Comparison of ENCODE assay signal across 8 cellular contexts in the genomic region with DNA sequence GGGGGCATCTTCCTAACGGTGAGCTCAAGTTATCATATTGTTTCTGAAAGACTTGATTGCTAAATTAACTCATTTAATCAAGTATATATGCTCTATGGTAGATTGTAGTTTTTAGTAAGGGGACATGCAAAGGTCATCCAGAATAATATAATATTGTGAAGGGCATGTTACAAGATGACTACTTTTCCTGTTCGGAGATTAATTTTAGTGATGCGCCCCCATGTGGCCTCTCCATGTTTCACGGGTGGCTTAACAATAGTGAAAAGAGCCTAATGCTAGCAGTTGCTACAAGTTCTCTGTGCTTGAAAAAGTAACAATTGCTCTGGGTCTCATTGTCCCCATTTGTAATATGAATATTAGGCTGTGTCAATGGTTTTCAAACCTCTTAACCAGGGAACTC. TPM values are rescaled to one million over a fixed set of nuclear protein-coding genes. Genes with fewer than 3 reads are reported as not detected.
A peak's percentile ranks its signal among the peaks of the same experiment; 100 is the strongest.
DNase-seq lines count a peak whose midpoint lies in the region; FAIRE-seq and TF ChIP-seq lines count a peak whose summit lies in the region.

No MANE protein-coding gene starts in this region.

- no peaks in the 10 kb centered on the region for H3K36me3 Mint-ChIP-seq in CD14-positive monocyte
- no peaks in the 10 kb centered on the region for H3K36me3 Mint-ChIP-seq in activated naive CD8-positive, alpha-beta T cell treated with anti-CD3 and anti-CD28 coated beads for 36 hours

- no peak overlapping the region for H3K4me3 Mint-ChIP-seq in CD14-positive monocyte
- no peak overlapping the region for H3K4me3 Mint-ChIP-seq in activated naive CD8-positive, alpha-beta T cell treated with anti-CD3 and anti-CD28 coated beads for 36 hours

- H3K9me3 Mint-ChIP-seq in CD14-positive monocyte, result no peaks in the 10 kb centered on the region
- H3K9me3 Mint-ChIP-seq in activated naive CD8-positive, alpha-beta T cell treated with anti-CD3 and anti-CD28 coated beads for 36 hours, result no peaks in the 10 kb centered on the region

- H3K27me3 Mint-ChIP-seq in CD14-positive monocyte (ENCODE audit: low read depth in 3 of 3), result peaks cover 6 to 11% (median 9%) of the 10 kb centered on the region in 3 donors
- H3K27me3 Mint-ChIP-seq in activated naive CD8-positive, alpha-beta T cell treated with anti-CD3 and anti-CD28 coated beads for 36 hours, result no peaks in the 10 kb centered on the region

- H3K27ac ChIP-seq in kidney (ENCODE audit: low read depth in 2 of 2, low read length in 2 of 2), result no peak overlapping the region

- no peak for DNase-seq in CD14-positive monocyte (ENCODE audit: low spot score)
- DNase-seq in GM20000 (ENCODE audit: low spot score), result peak; percentile 9
- DNase-seq in RKO (ENCODE audit: low spot score), result peak; percentile 45
- peak; percentile 15 for DNase-seq in activated naive CD8-positive, alpha-beta T cell treated with anti-CD3 and anti-CD28 coated beads for 36 hours
- DNase-seq in kidney, result no peak
- DNase-seq in stimulated activated CD8-positive, alpha-beta memory T cell treated with anti-CD3 and anti-CD28 coated beads, Interleukin-4, amount 100 ng/mL, for 24 hours (ENCODE audit: low read depth), result peak; percentile 12
- DNase-seq in hippocampal formation (lab: John Stamatoyannopoulos, UW), result no peak
- DNase-seq in middle frontal gyrus (ENCODE audit: extremely low spot score, low spot score), result no peak

- H3K36me3 ChIP-seq in kidney (ENCODE audit: control insufficient read depth in 1 of 2, insufficient read depth in 2 of 2, low read length in 2 of 2), result no peaks in the 10 kb centered on the region

- TF ChIP-seq CTCF in CD14-positive monocyte (IDR thresholded peaks at IDR 0.05) (peak; percentile 62), GM20000 (IDR thresholded peaks at IDR 0.05; ENCODE audit: extremely low read depth, missing control alignments) (peak; percentile 46), kidney (IDR thresholded peaks at IDR 0.05; ENCODE audit: borderline replicate concordance, extremely low read depth, insufficient read depth) (peak; percentile 32)

- H3K9ac ChIP-seq in kidney (ENCODE audit: low read length in 2 of 2), result no peak overlapping the region

- no peaks in the 10 kb centered on the region for H3K9me3 ChIP-seq in kidney (ENCODE audit: control insufficient read depth in 1 of 2, low read length in 2 of 2)

- H3K4me1 ChIP-seq in kidney (ENCODE audit: control insufficient read depth in 1 of 2, insufficient read depth in 1 of 2, low read depth in 1 of 2, low read length in 2 of 2), result peaks cover 0 to 10% of the 10 kb centered on the region in 2 donors

- FAIRE-seq in kidney (lab: Jason Lieb, UNC), result peak; percentile 60

- intact Hi-C loops in CD14-positive monocyte (cut with micrococcal nuclease), result loop anchor here in 1 of 2 donors (10.0 kb wide), 1 partner anchor 1221 kb away; no protein-coding TSS in a partner anchor
- intact Hi-C loops in kidney (cut with DNase I), result no loop called here

- no peaks in the 10 kb centered on the region for H3K4me1 Mint-ChIP-seq in CD14-positive monocyte
- H3K4me1 Mint-ChIP-seq in activated naive CD8-positive, alpha-beta T cell treated with anti-CD3 and anti-CD28 coated beads for 36 hours, result no peaks in the 10 kb centered on the region

- H3K4me3 ChIP-seq in kidney (ENCODE audit: low read length in 2 of 2), result no peak overlapping the region

- H3K27ac Mint-ChIP-seq in CD14-positive monocyte, result no peak overlapping the region
- no peak overlapping the region for H3K27ac Mint-ChIP-seq in activated naive CD8-positive, alpha-beta T cell treated with anti-CD3 and anti-CD28 coated beads for 36 hours

RNA-seq across cellular contexts. Expression of a gene that starts 12.2 kb away (rescaled TPM):
- polyA plus RNA-seq in CD14-positive monocyte (not detected), kidney (ENCODE audit: insufficient read depth, low read depth, low replicate concordance) (not detected)
- total RNA-seq in activated naive CD8-positive, alpha-beta T cell treated with anti-CD3 and anti-CD28 coated beads for 36 hours, result not detected
- total RNA-seq in kidney, result not detected

Comparison
In these comparisons a context has a peak if more than half of its experiments do, and no peak if none do; other contexts are left out.
1. DNase-seq: peak in GM20000 (single experiment), RKO (single experiment), activated naive CD8-positive, alpha-beta T cell treated with anti-CD3 and anti-CD28 coated beads for 36 hours (single experiment) and stimulated activated CD8-positive, alpha-beta memory T cell treated with anti-CD3 and anti-CD28 coated beads, Interleukin-4, amount 100 ng/mL, for 24 hours (single experiment); none in CD14-positive monocyte (single experiment), kidney (single experiment), hippocampal formation (0 of 2) and middle frontal gyrus (single experiment).
2. Peak in every context shown above with its lines, with median percentiles within 50 percentile points of each other: CTCF ChIP-seq.